11 cellular contexts compared by ENCODE assay signal in the genomic region with DNA sequence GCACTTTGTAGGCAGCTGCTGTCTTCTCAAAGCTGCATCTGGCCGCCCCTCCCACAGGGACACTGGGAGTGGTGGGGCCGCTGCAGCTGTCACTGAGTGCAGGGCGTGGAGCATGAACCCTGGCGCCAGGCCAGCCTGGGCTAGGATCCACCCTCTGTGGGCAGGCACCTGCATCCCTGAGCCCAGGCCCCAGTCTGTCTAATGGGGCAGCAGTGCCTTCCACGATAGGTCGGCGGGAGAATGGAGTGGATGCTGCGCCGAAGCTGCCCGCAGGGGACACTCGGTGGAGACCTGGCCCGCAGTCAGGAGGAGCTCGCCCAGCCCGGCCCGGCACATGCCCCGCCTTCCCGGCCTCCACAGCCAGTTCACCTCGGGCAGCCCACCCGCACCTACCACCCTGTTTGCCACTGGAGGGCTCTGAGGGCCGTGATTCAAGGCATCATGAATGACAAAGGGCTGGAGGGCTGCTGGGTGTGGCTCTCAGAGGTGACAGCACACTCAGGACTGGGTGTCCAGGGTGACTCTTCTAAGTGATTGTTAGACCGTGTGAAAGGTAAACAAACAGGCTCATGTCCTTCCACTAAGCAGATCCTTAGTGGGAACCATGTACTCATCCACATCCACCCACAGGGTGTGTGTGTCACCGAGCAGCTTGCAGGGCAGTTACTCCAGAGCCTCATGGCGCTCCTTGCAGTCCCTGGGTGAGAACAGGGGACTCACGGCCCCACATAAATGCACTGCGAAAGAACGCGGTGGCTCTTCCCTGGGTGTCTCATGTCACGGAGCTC.
DNase-seq lines count a peak whose midpoint lies in the region; ATAC-seq and TF ChIP-seq lines count a peak whose summit lies in the region.
"Had no signal": no experiment of that assay in that cellular context is flagged by ENCODE, and none has a peak within 500 bp of the region (broad histone marks: within the 10 kb centered on the region; RNA-seq: fewer than 3 reads in every experiment).

No MANE protein-coding gene starts in this region.

- peaks cover 8% of the 10 kb centered on the region for H3K27me3 Mint-ChIP-seq in GM23338 (ENCODE audit: insufficient read depth, low read depth, poor library complexity)
- H3K27me3 Mint-ChIP-seq in osteocyte (ENCODE audit: unreplicated experiment) = no peaks in the 10 kb centered on the region

- no peaks in the 10 kb centered on the region for H3K4me1 ChIP-seq in GM23338 (ENCODE audit: insufficient read depth)

- peaks cover 53% of the 10 kb centered on the region for H3K36me3 Mint-ChIP-seq in GM23338 (ENCODE audit: low read depth)
- H3K36me3 Mint-ChIP-seq in osteocyte (ENCODE audit: unreplicated experiment) = peaks cover 14% of the 10 kb centered on the region

- no peaks in the 10 kb centered on the region for H3K9me3 Mint-ChIP-seq in GM23338
- H3K9me3 Mint-ChIP-seq in osteocyte (ENCODE audit: unreplicated experiment) = no peaks in the 10 kb centered on the region

- TF ChIP-seq POLR2A in erythroblast (IDR thresholded peaks at IDR 0.05; ENCODE audit: low read length) = no peak

- H3K79me2 ChIP-seq in GM23338 (replicated peaks; ENCODE audit: insufficient read depth) = no peaks in the 10 kb centered on the region

- ATAC-seq in GM23338 = peak; percentile 72
- ATAC-seq: activated CD8-positive, alpha-beta T cell treated with anti-CD3 and anti-CD28 coated beads, Interleukin-2, amount 10 ng/mL, durations not matched to agents 7 days and 5 days had no signal

- H3K27me3 ChIP-seq in GM23338 (ENCODE audit: insufficient read depth) = no peaks in the 10 kb centered on the region

- no peaks in the 10 kb centered on the region for H3F3A ChIP-seq in GM23338 (replicated peaks; ENCODE audit: low read depth)

- H3K4me1 Mint-ChIP-seq in GM23338 (peaks cover 10% of the 10 kb centered on the region), osteocyte (ENCODE audit: unreplicated experiment) (no peaks in the 10 kb centered on the region)

- no peak overlapping the region for H2AFZ ChIP-seq in GM23338

- peak; percentile 47 for DNase-seq in GM23338 (ENCODE audit: low spot score)
- DNase-seq in NCI-H510A treated with DMSO at 0.1 percent for 48 hours (lab: John Stamatoyannopoulos, UW) = peak; percentile 3
- DNase-seq in erythroblast (lab: John Stamatoyannopoulos, UW) = peak; percentile 59 to 61
- peak; percentile 83 for DNase-seq in myocyte (ENCODE audit: low read depth)
- no peak for DNase-seq in osteocyte (ENCODE audit: extremely low spot score, unreplicated experiment)
- DNase-seq in NCI-H2196 (lab: John Stamatoyannopoulos, UW; ENCODE audit: unreplicated experiment) = no peak
- DNase-seq in activated CD4-positive, alpha-beta T cell treated with anti-CD3 and anti-CD28 coated beads for 4 hours = no peak
- no peak for DNase-seq in NCI-H2227 (lab: John Stamatoyannopoulos, UW; ENCODE audit: unreplicated experiment)
- DNase-seq: activated CD8-positive, alpha-beta T cell treated with anti-CD3 and anti-CD28 coated beads, Interleukin-2, amount 10 ng/mL, durations not matched to agents 7 days and 5 days had no signal

- H3K4me2 ChIP-seq in GM23338 = no peak overlapping the region

- no peak overlapping the region for H3K27ac ChIP-seq in GM23338 (ENCODE audit: low read depth)
- H3K27ac ChIP-seq: epithelial cell of prostate, SK-N-MC had no signal

- H3K9me2 ChIP-seq in GM23338 (ENCODE audit: insufficient read depth) = no peaks in the 10 kb centered on the region

- no peak overlapping the region for H3K27ac Mint-ChIP-seq in GM23338
- no peak overlapping the region for H3K27ac Mint-ChIP-seq in osteocyte (ENCODE audit: unreplicated experiment)
- H3K27ac Mint-ChIP-seq: activated CD8-positive, alpha-beta T cell treated with anti-CD3 and anti-CD28 coated beads, Interleukin-2, amount 10 ng/mL, durations not matched to agents 7 days and 5 days had no signal

- H3K4me3 ChIP-seq in GM23338 = no peak overlapping the region
- H3K4me3 ChIP-seq: SK-N-MC had no signal

- H3K36me3 ChIP-seq in GM23338 (ENCODE audit: insufficient read depth) = no peaks in the 10 kb centered on the region

- H4K20me1 ChIP-seq in GM23338 (replicated peaks; ENCODE audit: insufficient read depth) = no peaks in the 10 kb centered on the region

- TF ChIP-seq CTCF in GM23338 (conservative IDR thresholded peaks at IDR 0.05; ENCODE audit: low read depth in 2 of 2) = peak in 1 of 2 experiments; percentile 35; a peak in 2 of 4 replicates
- no peak for TF ChIP-seq CTCF in osteocyte (IDR thresholded peaks at IDR 0.05)

- H3K4me3 Mint-ChIP-seq in GM23338 (no peak overlapping the region), osteocyte (ENCODE audit: unreplicated experiment) (no peak overlapping the region)
- H3K4me3 Mint-ChIP-seq: activated CD8-positive, alpha-beta T cell treated with anti-CD3 and anti-CD28 coated beads, Interleukin-2, amount 10 ng/mL, durations not matched to agents 7 days and 5 days had no signal

TF ChIP-seq in GM23338, 12 proteins besides CTCF, POLR2A, EP300 and RAD21 (continues in another document):
- TF ChIP-seq, protein P1, sequence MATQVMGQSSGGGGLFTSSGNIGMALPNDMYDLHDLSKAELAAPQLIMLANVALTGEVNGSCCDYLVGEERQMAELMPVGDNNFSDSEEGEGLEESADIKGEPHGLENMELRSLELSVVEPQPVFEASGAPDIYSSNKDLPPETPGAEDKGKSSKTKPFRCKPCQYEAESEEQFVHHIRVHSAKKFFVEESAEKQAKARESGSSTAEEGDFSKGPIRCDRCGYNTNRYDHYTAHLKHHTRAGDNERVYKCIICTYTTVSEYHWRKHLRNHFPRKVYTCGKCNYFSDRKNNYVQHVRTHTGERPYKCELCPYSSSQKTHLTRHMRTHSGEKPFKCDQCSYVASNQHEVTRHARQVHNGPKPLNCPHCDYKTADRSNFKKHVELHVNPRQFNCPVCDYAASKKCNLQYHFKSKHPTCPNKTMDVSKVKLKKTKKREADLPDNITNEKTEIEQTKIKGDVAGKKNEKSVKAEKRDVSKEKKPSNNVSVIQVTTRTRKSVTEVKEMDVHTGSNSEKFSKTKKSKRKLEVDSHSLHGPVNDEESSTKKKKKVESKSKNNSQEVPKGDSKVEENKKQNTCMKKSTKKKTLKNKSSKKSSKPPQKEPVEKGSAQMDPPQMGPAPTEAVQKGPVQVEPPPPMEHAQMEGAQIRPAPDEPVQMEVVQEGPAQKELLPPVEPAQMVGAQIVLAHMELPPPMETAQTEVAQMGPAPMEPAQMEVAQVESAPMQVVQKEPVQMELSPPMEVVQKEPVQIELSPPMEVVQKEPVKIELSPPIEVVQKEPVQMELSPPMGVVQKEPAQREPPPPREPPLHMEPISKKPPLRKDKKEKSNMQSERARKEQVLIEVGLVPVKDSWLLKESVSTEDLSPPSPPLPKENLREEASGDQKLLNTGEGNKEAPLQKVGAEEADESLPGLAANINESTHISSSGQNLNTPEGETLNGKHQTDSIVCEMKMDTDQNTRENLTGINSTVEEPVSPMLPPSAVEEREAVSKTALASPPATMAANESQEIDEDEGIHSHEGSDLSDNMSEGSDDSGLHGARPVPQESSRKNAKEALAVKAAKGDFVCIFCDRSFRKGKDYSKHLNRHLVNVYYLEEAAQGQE (IDR thresholded peaks at IDR 0.05; ENCODE audit: unreplicated experiment) = no peak
- TF ChIP-seq EZH2 (IDR thresholded peaks at IDR 0.05; ENCODE audit: low read depth, unreplicated experiment) = no peak

Comparison
In these comparisons a context has a peak if more than half of its experiments do, and no peak if none do; other contexts are left out.
1. DNase-seq: peak in GM23338 (single experiment), NCI-H510A treated with DMSO at 0.1 percent for 48 hours (single experiment), erythroblast (2 of 2) and myocyte (single experiment); none in osteocyte (single experiment), NCI-H2196 (single experiment), activated CD4-positive, alpha-beta T cell treated with anti-CD3 and anti-CD28 coated beads for 4 hours (0 of 2) and NCI-H2227 (single experiment).